ENCODE assay signal across 11 cellular contexts in genomic region chr4:118981171-118981838, GRCh38.
A peak's percentile ranks its signal among the peaks of the same experiment; 100 is the strongest.
DNase-seq lines count a peak whose midpoint lies in the region; ATAC-seq, FAIRE-seq and TF ChIP-seq lines count a peak whose summit lies in the region.
"Had no signal": no experiment of that assay in that cellular context is flagged by ENCODE, and none has a peak within 500 bp of the region (broad histone marks: within the 10 kb centered on the region; RNA-seq: fewer than 3 reads in every experiment).

No MANE protein-coding gene starts in this region.

- no peak overlapping the region for H2BK12ac ChIP-seq in H1 (ENCODE audit: low read depth, low read length)

- TF ChIP-seq RAD21 in IMR-90 (IDR thresholded peaks at IDR 0.05; ENCODE audit: low read length) (no peak), H1 (IDR thresholded peaks at IDR 0.05 in 1 of 2, conservative IDR thresholded peaks at IDR 0.05 in 1 of 2; ENCODE audit: low read depth in 2 of 2, low read length in 2 of 2) (no peak)

- in situ Hi-C loops in IMR-90 (cut with MboI; ENCODE audit: low sequenced_read_pairs), result loop anchor here (5.0 to 10.0 kb wide), 3 partner anchors 233 to 1076 kb away; partner anchors contain the start of gene USP53

- TF ChIP-seq CTCF in AG10803 (conservative IDR thresholded peaks at IDR 0.05; ENCODE audit: low read length) (no peak), IMR-90 (conservative IDR thresholded peaks at IDR 0.05; ENCODE audit: low read depth, low read length) (no peak), H1 (IDR thresholded peaks at IDR 0.05; ENCODE audit: control extremely low read depth in 1 of 3, insufficient read depth in 1 of 3, low read depth in 1 of 3, low read length in 3 of 3) (no peak)

- peak overlapping the region; percentile 26 for H3K56ac ChIP-seq in IMR-90 (ENCODE audit: extremely low read depth, insufficient read depth, low read length)
- no peak overlapping the region for H3K56ac ChIP-seq in H1 (replicated peaks; ENCODE audit: insufficient read length, low read depth, low read length)

- TF ChIP-seq EP300 in H1 (IDR thresholded peaks at IDR 0.05; ENCODE audit: borderline replicate concordance in 1 of 2, low read depth in 2 of 2, low read length in 2 of 2), result no peak

- H2AFZ ChIP-seq in IMR-90 (replicated peaks; ENCODE audit: low read length, poor library complexity), result peak overlapping the region; percentile 59
- H2AFZ ChIP-seq in H1 (ENCODE audit: low read length), result no peak overlapping the region
- H2AFZ ChIP-seq: hepatocyte had no signal

- no CpG with 5 or more reads among the region's 6 CpGs for WGBS in IMR-90 (ENCODE audit: extremely low coverage in 2 of 2, insufficient read length in 1 of 2), 2 experiments
- 57% methylated on average over 6 of the region's 6 CpGs; no CpG with 5 or more reads in 1 of the 2 experiments for whole genome bisulfite sequencing in H1 (ENCODE audit: extremely low coverage in 1 of 2, insufficient coverage in 1 of 2, insufficient read length in 1 of 2, insufficient replicate concordance in 2 of 2, low coverage in 1 of 2, low lambda C conversion rate in 2 of 2, missing lambda C conversion rate in 1 of 2), 2 experiments

- H3K18ac ChIP-seq in IMR-90 (ENCODE audit: low read depth, low read length) (peak overlapping the region; percentile 72; the same call in 1 of the 2 replicates), H1 (ENCODE audit: extremely low read depth, low read length) (no peak overlapping the region)

- CTCF ChIA-PET in IMR-90 (lab: Yijun Ruan, JAX), result interaction anchor here (0.7 to 1.1 kb wide), 5 partner anchors 44 to 310 kb away, joined by 3 to 6 read pairs (median 5); no protein-coding TSS in a partner anchor
- CTCF ChIA-PET in H1 (lab: Charles Lee; ENCODE audit: partially characterized antibody), result interaction anchor here (0.5 to 6.4 kb wide), 32 partner anchors 9 to 512 kb away, joined by 3 to 42 read pairs (median 4); partner anchors contain the start of gene USP53
- CTCF ChIA-PET in HEK293T (lab: Yijun Ruan, JAX), result interaction anchor here (1.0 to 1.7 kb wide), 5 partner anchors 9 to 208 kb away, joined by 3 read pairs; no protein-coding TSS in a partner anchor

- peak; percentile 77 for ATAC-seq in IMR-90 (ENCODE audit: low read depth)
- ATAC-seq: activated naive CD8-positive, alpha-beta T cell treated with anti-CD3 and anti-CD28 coated beads, Interleukin-2, amount 50 U/mL, for 24 hours had no signal

- peak overlapping the region; percentile 87; the same call in 2 of the 3 replicates for H2BK15ac ChIP-seq in IMR-90 (ENCODE audit: low read depth, low read length)
- H2BK15ac ChIP-seq in H1 (ENCODE audit: low read length), result no peak overlapping the region

- H3K36me3 ChIP-seq in IMR-90 (ENCODE audit: control insufficient read depth, insufficient read depth, low read length) (no peaks in the 10 kb centered on the region), H1 (ENCODE audit: control insufficient read depth in 2 of 4, insufficient read depth in 4 of 4, low read length in 3 of 4) (no peaks in the 10 kb centered on the region), muscle layer of duodenum (ENCODE audit: control insufficient read depth in 1 of 2, insufficient read depth in 2 of 2, low read length in 2 of 2) (no peaks in the 10 kb centered on the region)

- no peaks in the 10 kb centered on the region for H3K79me1 ChIP-seq in IMR-90 (ENCODE audit: low read depth in 1 of 2, low read length in 2 of 2)
- H3K79me1 ChIP-seq in H1 (ENCODE audit: low read depth, low read length), result no peaks in the 10 kb centered on the region

- H4K91ac ChIP-seq in IMR-90 (ENCODE audit: insufficient read depth, low read depth, low read length), result peak overlapping the region; percentile 81
- H4K91ac ChIP-seq in H1 (replicated peaks; ENCODE audit: insufficient read length, low read length), result no peak overlapping the region

- H3K14ac ChIP-seq in IMR-90 (replicated peaks; ENCODE audit: low read depth, low read length) (peak overlapping the region; percentile 11; the same call in 1 of the 2 replicates), H1 (ENCODE audit: insufficient read length) (no peak overlapping the region)

- intact Hi-C loops in IMR-90 (cut with micrococcal nuclease), result loop anchor here (1.0 to 5.0 kb wide), 7 partner anchors 121 to 1069 kb away; partner anchors contain the start of gene PDE5A

- H3K27me3 ChIP-seq in IMR-90 (ENCODE audit: control insufficient read depth, insufficient read depth, low read length), result no peaks in the 10 kb centered on the region
- H3K27me3 ChIP-seq in H1 (replicated peaks in 1 of 4; ENCODE audit: control insufficient read depth in 3 of 4, extremely low read depth in 1 of 4, insufficient read depth in 3 of 4, low read length in 3 of 4), result no peaks in the 10 kb centered on the region
- H3K27me3 ChIP-seq in muscle layer of duodenum (ENCODE audit: low read depth, low read length), result no peaks in the 10 kb centered on the region
- H3K27me3 ChIP-seq: hepatocyte had no signal

- H4K5ac ChIP-seq in IMR-90 (ENCODE audit: low read depth, low read length) (peak overlapping the region; percentile 62; the same call in 1 of the 2 replicates), H1 (ENCODE audit: insufficient read length, low read depth, low read length) (no peak overlapping the region)

- H2AK5ac ChIP-seq in IMR-90 (ENCODE audit: low read depth, low read length), result 0 out of 2 replicates have a peak overlapping the region, but pooled peaks have one; percentile 90
- no peak overlapping the region for H2AK5ac ChIP-seq in H1 (ENCODE audit: low read depth, low read length)

- FAIRE-seq in H1 (lab: Jason Lieb, UNC), result peak; percentile 57

- no peaks in the 10 kb centered on the region for H3K79me2 ChIP-seq in H1 (ENCODE audit: control insufficient read depth in 1 of 2, insufficient read depth in 2 of 2, low read length in 2 of 2)
- H3K79me2 ChIP-seq: hepatocyte had no signal

- H3K9ac ChIP-seq in IMR-90 (ENCODE audit: low read depth, low read length), result no peak overlapping the region; the same call in 1 of the 2 replicates
- H3K9ac ChIP-seq in H1 (replicated peaks in 1 of 4; ENCODE audit: extremely low read depth in 1 of 4, low read depth in 3 of 4, low read length in 3 of 4), result no peak overlapping the region

- H2BK5ac ChIP-seq in IMR-90 (ENCODE audit: low read depth, low read length, poor library complexity, severe bottlenecking) (peak overlapping the region; percentile 78), H1 (ENCODE audit: low read depth, low read length) (no peak overlapping the region)

- peaks cover 18% of the 10 kb centered on the region for H3K4me1 ChIP-seq in IMR-90 (ENCODE audit: control insufficient read depth, insufficient read depth, low read length)
- H3K4me1 ChIP-seq in H1 (replicated peaks in 1 of 4; ENCODE audit: control insufficient read depth in 3 of 4, insufficient read depth in 4 of 4, low read length in 3 of 4), result peaks cover 0 to 9% (median 0%) of the 10 kb centered on the region in 4 experiments; a peak in 2 of 7 replicates
- peaks cover 0 to 41% of the 10 kb centered on the region in 2 donors for H3K4me1 ChIP-seq in muscle layer of duodenum (ENCODE audit: control insufficient read depth in 1 of 2, insufficient read depth in 2 of 2, low read length in 2 of 2)

- H3K4me3 ChIP-seq in AG10803 (ENCODE audit: low read length), result no peak overlapping the region
- no peak overlapping the region for H3K4me3 ChIP-seq in IMR-90 (ENCODE audit: insufficient read depth, low read depth, low read length)
- H3K4me3 ChIP-seq in H1 (ENCODE audit: extremely low read depth in 1 of 4, insufficient read depth in 2 of 4, low read depth in 3 of 4, low read length in 4 of 4), result no peak overlapping the region
- H3K4me3 ChIP-seq in muscle layer of duodenum (ENCODE audit: low read depth in 1 of 2, low read length in 2 of 2), result no peak overlapping the region
- H3K4me3 ChIP-seq: hepatocyte had no signal

- TF ChIP-seq POLR2A in IMR-90 (IDR thresholded peaks at IDR 0.05; ENCODE audit: low read depth, low read length), result no peak
- no peak for TF ChIP-seq POLR2A in H1 (IDR thresholded peaks at IDR 0.05; ENCODE audit: control extremely low read depth in 1 of 2, low read depth in 2 of 2, low read length in 2 of 2)

- H3K4me2 ChIP-seq in IMR-90 (ENCODE audit: low read depth, low read length) (peak overlapping the region; percentile 55; the same call in 1 of the 2 replicates), H1 (ENCODE audit: insufficient read depth in 1 of 2, low read depth in 2 of 2, low read length in 2 of 2) (no peak overlapping the region)
- H3K4me2 ChIP-seq: hepatocyte had no signal

- peak overlapping the region; percentile 39 for H3K27ac ChIP-seq in IMR-90 (ENCODE audit: insufficient read depth, low read length)
- H3K27ac ChIP-seq in H1 (ENCODE audit: low read depth, low read length), result no peak overlapping the region
- peak overlapping the region; percentile 67 for H3K27ac ChIP-seq in muscle layer of duodenum (ENCODE audit: low read length)
- H3K27ac ChIP-seq: hepatocyte, RWPE1 had no signal

- H2AK9ac ChIP-seq in IMR-90 (replicated peaks; ENCODE audit: low read depth, low read length, poor library complexity), result no peak overlapping the region

- H3K23ac ChIP-seq in IMR-90 (ENCODE audit: low read depth, low read length) (no peak overlapping the region; the same call in 1 of the 2 replicates), H1 (ENCODE audit: insufficient read length) (no peak overlapping the region)

- POLR2A ChIA-PET in IMR-90 (lab: Charles Lee; ENCODE audit: unreplicated experiment), result interaction anchor here (0.6 kb wide), 1 partner anchor 503 kb away, joined by 3 read pairs; no protein-coding TSS in a partner anchor
- POLR2A ChIA-PET in H1 (lab: Charles Lee; ENCODE audit: partially characterized antibody), result interaction anchor here (1.0 kb wide), 1 partner anchor 11 kb away, joined by 3 read pairs; no protein-coding TSS in a partner anchor
- POLR2A ChIA-PET in HEK293T (lab: Yijun Ruan, JAX), result no interaction called here

- peak overlapping the region; percentile 79 for H2BK120ac ChIP-seq in IMR-90 (ENCODE audit: low read depth, low read length)
- H2BK120ac ChIP-seq in H1 (replicated peaks; ENCODE audit: low read depth, low read length), result no peak overlapping the region

- no peaks in the 10 kb centered on the region for H4K20me1 ChIP-seq in IMR-90 (ENCODE audit: insufficient read depth, low read length)
- H4K20me1 ChIP-seq in H1 (replicated peaks in 1 of 2; ENCODE audit: control insufficient read depth in 1 of 2, insufficient read depth in 2 of 2, low read length in 2 of 2), result no peaks in the 10 kb centered on the region

- H3K9me3 ChIP-seq in IMR-90 (ENCODE audit: control insufficient read depth, insufficient read depth, low read length) (no peaks in the 10 kb centered on the region), H1 (ENCODE audit: insufficient read depth in 2 of 2, low read depth in 1 of 2, low read length in 1 of 2) (no peaks in the 10 kb centered on the region), muscle layer of duodenum (ENCODE audit: control insufficient read depth in 1 of 2, low read length in 2 of 2) (no peaks in the 10 kb centered on the region)

- DNase-seq in AG10803 (ENCODE audit: low read depth), result peak; percentile 32
- DNase-seq in IMR-90, result peak; percentile 81
- DNase-seq in H1 (ENCODE audit: low read depth in 1 of 2, low spot score in 2 of 2), result no peak
- DNase-seq in pons (ENCODE audit: low spot score), result no peak
- DNase-seq in NCI-H1436 (lab: John Stamatoyannopoulos, UW), result no peak
- DNase-seq in HEK293T (ENCODE audit: extremely low spot score), result no peak
- DNase-seq in NCI-H1092 treated with DMSO at 0.1 percent for 48 hours (lab: John Stamatoyannopoulos, UW), result no peak

- H2BK20ac ChIP-seq in IMR-90 (ENCODE audit: low read depth, low read length) (peak overlapping the region; percentile 59), H1 (ENCODE audit: low read length) (no peak overlapping the region)

- peak overlapping the region; percentile 78 for H3K4ac ChIP-seq in IMR-90 (ENCODE audit: low read depth, low read length)
- no peak overlapping the region for H3K4ac ChIP-seq in H1 (replicated peaks; ENCODE audit: insufficient read length, low read depth, low read length)

- H3K23me2 ChIP-seq in H1 (ENCODE audit: low read depth, low read length), result no peaks in the 10 kb centered on the region

- BruUV-seq in IMR-90 (replicated peaks; lab: Mats Ljungman, UMichigan), result no TSS peak

- H3K9me1 ChIP-seq in IMR-90 (ENCODE audit: insufficient read depth, low read length), result no peaks in the 10 kb centered on the region

- dilution Hi-C loops in IMR-90 (cut with HindIII; ENCODE audit: low sequenced_read_pairs, unreplicated experiment), result no loop called here

- H4K8ac ChIP-seq in IMR-90 (ENCODE audit: low read depth in 2 of 2, low read length in 2 of 2) (peak overlapping the region; percentile 52 to 68), H1 (ENCODE audit: extremely low read depth, insufficient read depth, low read length) (no peak overlapping the region)

Comparison
In these comparisons a context has a peak if more than half of its experiments do, and no peak if none do; other contexts are left out.
1. DNase-seq: peak in AG10803 (single experiment) and IMR-90 (single experiment); none in H1 (0 of 2), pons (single experiment), NCI-H1436 (single experiment), HEK293T (single experiment) and NCI-H1092 treated with DMSO at 0.1 percent for 48 hours (single experiment).